2 cellular contexts compared by ENCODE assay signal in the genomic region with DNA sequence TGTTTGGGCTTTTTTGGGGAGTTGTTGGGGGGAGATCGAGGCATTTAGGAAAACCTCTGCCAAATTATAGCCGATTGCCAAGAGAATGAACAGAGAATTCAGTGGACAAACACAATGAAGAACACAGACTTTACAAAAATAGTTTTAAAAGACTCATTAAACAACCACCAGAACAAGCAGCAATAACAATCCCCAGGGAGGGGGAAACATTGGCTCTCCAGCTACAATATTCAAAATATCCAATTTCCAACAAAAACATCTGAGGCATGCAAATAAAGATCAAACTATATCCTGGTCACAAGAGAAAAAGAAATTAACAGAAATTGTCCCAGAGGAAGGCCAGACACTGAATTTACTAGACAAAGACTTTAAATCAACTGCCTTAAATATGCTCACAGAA.
TF ChIP-seq lines count a peak whose summit lies in the region.

No MANE protein-coding gene starts in this region.

TF ChIP-seq in IMR-90, 13 proteins besides CTCF, POLR2A, EP300 and RAD21:
- TF ChIP-seq MAZ (IDR thresholded peaks at IDR 0.05; ENCODE audit: borderline replicate concordance, low read depth, low read length) (no peak), MAFK (IDR thresholded peaks at IDR 0.05; ENCODE audit: low read depth, low read length) (no peak), MXI1 (IDR thresholded peaks at IDR 0.05; ENCODE audit: borderline replicate concordance, low read depth, low read length) (no peak), RFX5 (IDR thresholded peaks at IDR 0.05; ENCODE audit: low read depth, low read length) (no peak), USF2 (IDR thresholded peaks at IDR 0.05; ENCODE audit: low read depth, low read length) (no peak), CEBPB (IDR thresholded peaks at IDR 0.05; ENCODE audit: low read depth, low read length) (no peak), ELK1 (IDR thresholded peaks at IDR 0.05; ENCODE audit: borderline replicate concordance, low read depth, low read length) (no peak)

TF ChIP-seq in WTC11, 78 proteins besides CTCF, POLR2A, EP300 and RAD21:
- TF ChIP-seq ZNF138 (CRISPR knock-in tag; conservative IDR thresholded peaks at IDR 0.05) (no peak), NFYB (CRISPR knock-in tag; conservative IDR thresholded peaks at IDR 0.05; ENCODE audit: low read depth) (no peak), OVOL2 (CRISPR knock-in tag; IDR thresholded peaks at IDR 0.05; ENCODE audit: borderline replicate concordance) (no peak), ZNF416 (CRISPR knock-in tag; IDR thresholded peaks at IDR 0.05) (no peak), ATF1 (CRISPR knock-in tag; IDR thresholded peaks at IDR 0.05) (no peak), HMGA2 (CRISPR knock-in tag; IDR thresholded peaks at IDR 0.05) (no peak), NFE2L1 (CRISPR knock-in tag; IDR thresholded peaks at IDR 0.05) (no peak), CBFB (CRISPR knock-in tag; IDR thresholded peaks at IDR 0.05; ENCODE audit: low read depth) (no peak), ZNF671 (CRISPR knock-in tag; IDR thresholded peaks at IDR 0.05) (no peak), NFATC4 (CRISPR knock-in tag; IDR thresholded peaks at IDR 0.05) (no peak), TP53 (CRISPR knock-in tag; IDR thresholded peaks at IDR 0.05) (no peak)
- TF ChIP-seq, protein P1, sequence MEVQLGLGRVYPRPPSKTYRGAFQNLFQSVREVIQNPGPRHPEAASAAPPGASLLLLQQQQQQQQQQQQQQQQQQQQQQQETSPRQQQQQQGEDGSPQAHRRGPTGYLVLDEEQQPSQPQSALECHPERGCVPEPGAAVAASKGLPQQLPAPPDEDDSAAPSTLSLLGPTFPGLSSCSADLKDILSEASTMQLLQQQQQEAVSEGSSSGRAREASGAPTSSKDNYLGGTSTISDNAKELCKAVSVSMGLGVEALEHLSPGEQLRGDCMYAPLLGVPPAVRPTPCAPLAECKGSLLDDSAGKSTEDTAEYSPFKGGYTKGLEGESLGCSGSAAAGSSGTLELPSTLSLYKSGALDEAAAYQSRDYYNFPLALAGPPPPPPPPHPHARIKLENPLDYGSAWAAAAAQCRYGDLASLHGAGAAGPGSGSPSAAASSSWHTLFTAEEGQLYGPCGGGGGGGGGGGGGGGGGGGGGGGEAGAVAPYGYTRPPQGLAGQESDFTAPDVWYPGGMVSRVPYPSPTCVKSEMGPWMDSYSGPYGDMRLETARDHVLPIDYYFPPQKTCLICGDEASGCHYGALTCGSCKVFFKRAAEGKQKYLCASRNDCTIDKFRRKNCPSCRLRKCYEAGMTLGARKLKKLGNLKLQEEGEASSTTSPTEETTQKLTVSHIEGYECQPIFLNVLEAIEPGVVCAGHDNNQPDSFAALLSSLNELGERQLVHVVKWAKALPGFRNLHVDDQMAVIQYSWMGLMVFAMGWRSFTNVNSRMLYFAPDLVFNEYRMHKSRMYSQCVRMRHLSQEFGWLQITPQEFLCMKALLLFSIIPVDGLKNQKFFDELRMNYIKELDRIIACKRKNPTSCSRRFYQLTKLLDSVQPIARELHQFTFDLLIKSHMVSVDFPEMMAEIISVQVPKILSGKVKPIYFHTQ (CRISPR knock-in tag; IDR thresholded peaks at IDR 0.05), result no peak
- TF ChIP-seq, protein P2, sequence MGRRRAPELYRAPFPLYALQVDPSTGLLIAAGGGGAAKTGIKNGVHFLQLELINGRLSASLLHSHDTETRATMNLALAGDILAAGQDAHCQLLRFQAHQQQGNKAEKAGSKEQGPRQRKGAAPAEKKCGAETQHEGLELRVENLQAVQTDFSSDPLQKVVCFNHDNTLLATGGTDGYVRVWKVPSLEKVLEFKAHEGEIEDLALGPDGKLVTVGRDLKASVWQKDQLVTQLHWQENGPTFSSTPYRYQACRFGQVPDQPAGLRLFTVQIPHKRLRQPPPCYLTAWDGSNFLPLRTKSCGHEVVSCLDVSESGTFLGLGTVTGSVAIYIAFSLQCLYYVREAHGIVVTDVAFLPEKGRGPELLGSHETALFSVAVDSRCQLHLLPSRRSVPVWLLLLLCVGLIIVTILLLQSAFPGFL (CRISPR knock-in tag; IDR thresholded peaks at IDR 0.05; ENCODE audit: borderline replicate concordance), result no peak
- TF ChIP-seq, protein P3, sequence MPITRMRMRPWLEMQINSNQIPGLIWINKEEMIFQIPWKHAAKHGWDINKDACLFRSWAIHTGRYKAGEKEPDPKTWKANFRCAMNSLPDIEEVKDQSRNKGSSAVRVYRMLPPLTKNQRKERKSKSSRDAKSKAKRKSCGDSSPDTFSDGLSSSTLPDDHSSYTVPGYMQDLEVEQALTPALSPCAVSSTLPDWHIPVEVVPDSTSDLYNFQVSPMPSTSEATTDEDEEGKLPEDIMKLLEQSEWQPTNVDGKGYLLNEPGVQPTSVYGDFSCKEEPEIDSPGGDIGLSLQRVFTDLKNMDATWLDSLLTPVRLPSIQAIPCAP (CRISPR knock-in tag; IDR thresholded peaks at IDR 0.05), result no peak
- TF ChIP-seq, protein P4, sequence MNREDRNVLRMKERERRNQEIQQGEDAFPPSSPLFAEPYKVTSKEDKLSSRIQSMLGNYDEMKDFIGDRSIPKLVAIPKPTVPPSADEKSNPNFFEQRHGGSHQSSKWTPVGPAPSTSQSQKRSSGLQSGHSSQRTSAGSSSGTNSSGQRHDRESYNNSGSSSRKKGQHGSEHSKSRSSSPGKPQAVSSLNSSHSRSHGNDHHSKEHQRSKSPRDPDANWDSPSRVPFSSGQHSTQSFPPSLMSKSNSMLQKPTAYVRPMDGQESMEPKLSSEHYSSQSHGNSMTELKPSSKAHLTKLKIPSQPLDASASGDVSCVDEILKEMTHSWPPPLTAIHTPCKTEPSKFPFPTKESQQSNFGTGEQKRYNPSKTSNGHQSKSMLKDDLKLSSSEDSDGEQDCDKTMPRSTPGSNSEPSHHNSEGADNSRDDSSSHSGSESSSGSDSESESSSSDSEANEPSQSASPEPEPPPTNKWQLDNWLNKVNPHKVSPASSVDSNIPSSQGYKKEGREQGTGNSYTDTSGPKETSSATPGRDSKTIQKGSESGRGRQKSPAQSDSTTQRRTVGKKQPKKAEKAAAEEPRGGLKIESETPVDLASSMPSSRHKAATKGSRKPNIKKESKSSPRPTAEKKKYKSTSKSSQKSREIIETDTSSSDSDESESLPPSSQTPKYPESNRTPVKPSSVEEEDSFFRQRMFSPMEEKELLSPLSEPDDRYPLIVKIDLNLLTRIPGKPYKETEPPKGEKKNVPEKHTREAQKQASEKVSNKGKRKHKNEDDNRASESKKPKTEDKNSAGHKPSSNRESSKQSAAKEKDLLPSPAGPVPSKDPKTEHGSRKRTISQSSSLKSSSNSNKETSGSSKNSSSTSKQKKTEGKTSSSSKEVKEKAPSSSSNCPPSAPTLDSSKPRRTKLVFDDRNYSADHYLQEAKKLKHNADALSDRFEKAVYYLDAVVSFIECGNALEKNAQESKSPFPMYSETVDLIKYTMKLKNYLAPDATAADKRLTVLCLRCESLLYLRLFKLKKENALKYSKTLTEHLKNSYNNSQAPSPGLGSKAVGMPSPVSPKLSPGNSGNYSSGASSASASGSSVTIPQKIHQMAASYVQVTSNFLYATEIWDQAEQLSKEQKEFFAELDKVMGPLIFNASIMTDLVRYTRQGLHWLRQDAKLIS (CRISPR knock-in tag; IDR thresholded peaks at IDR 0.05; ENCODE audit: borderline replicate concordance), result no peak
